ENCODE assay signal across 10 cellular contexts in genomic region chr16:3460121-3460520, GRCh38. TPM values are rescaled to one million over a fixed set of nuclear protein-coding genes. Genes with fewer than 3 reads are reported as not detected.
DNase-seq lines count a peak whose midpoint lies in the region; ATAC-seq and TF ChIP-seq lines count a peak whose summit lies in the region.
"Had no signal": no experiment of that assay in that cellular context is flagged by ENCODE, and none has a peak within 500 bp of the region (broad histone marks: within the 10 kb centered on the region; RNA-seq: fewer than 3 reads in every experiment).

No MANE protein-coding gene starts in this region.

- H3K4me3 Mint-ChIP-seq in activated T-helper 17 cell treated with anti-CD3 and anti-CD28 coated beads, Interleukin-2, amount 50 U/mL, for 72 hours = peak overlapping the region; percentile 78

- no peaks in the 10 kb centered on the region for H3K36me3 ChIP-seq in cardiac muscle cell
- no peaks in the 10 kb centered on the region for H3K36me3 ChIP-seq in liver (ENCODE audit: control insufficient read depth in 4 of 4, insufficient read depth in 3 of 4, low read depth in 1 of 4, low read length in 3 of 4)
- H3K36me3 ChIP-seq: Peyer's patch had no signal

- ATAC-seq in left ventricle myocardium superior (no peak), GM18517 (IDR thresholded peaks at IDR 0.05; ENCODE audit: unreplicated experiment) (no peak), HG03457 (IDR thresholded peaks at IDR 0.05; ENCODE audit: unreplicated experiment) (no peak)
- no peak for ATAC-seq in activated T-helper 17 cell treated with anti-CD3 and anti-CD28 coated beads, Interleukin-2, amount 50 U/mL, for 72 hours (replicated peaks)

- peak overlapping the region; percentile 66 for H3K4me3 ChIP-seq in cardiac muscle cell
- peak overlapping the region in 2 of 3 donors; percentile 73 to 99 for H3K4me3 ChIP-seq in liver (ENCODE audit: low read depth in 1 of 3, low read length in 3 of 3)

- peaks cover 29% of the 10 kb centered on the region for H3K4me1 Mint-ChIP-seq in activated T-helper 17 cell treated with anti-CD3 and anti-CD28 coated beads, Interleukin-2, amount 50 U/mL, for 72 hours

- TF ChIP-seq RAD21 in liver (IDR thresholded peaks at IDR 0.05) = no peak

- WGBS in liver = 68% methylated on average over 7 of the region's 7 CpGs

- H3K9ac ChIP-seq in liver (ENCODE audit: low read depth in 1 of 2, low read length in 2 of 2) = peak overlapping the region in 1 of 2 donors; percentile 30

- H3K4me1 ChIP-seq in cardiac muscle cell (ENCODE audit: low read depth) = peaks cover 37% of the 10 kb centered on the region
- peaks cover 12 to 50% (median 35%) of the 10 kb centered on the region in 4 donors for H3K4me1 ChIP-seq in liver (ENCODE audit: control insufficient read depth in 4 of 4, insufficient read depth in 4 of 4, low read length in 3 of 4)

- H3K9me3 Mint-ChIP-seq in activated T-helper 17 cell treated with anti-CD3 and anti-CD28 coated beads, Interleukin-2, amount 50 U/mL, for 72 hours = no peaks in the 10 kb centered on the region

- H3K27ac ChIP-seq in cardiac muscle cell (peak overlapping the region; percentile 98), liver (ENCODE audit: low read depth in 1 of 2, low read length in 2 of 2) (peak overlapping the region in 1 of 2 donors; percentile 91), substantia nigra (ENCODE audit: low read depth, low read length, poor library complexity, severe bottlenecking) (peak overlapping the region; percentile 37)

- H3K27me3 ChIP-seq in cardiac muscle cell = no peaks in the 10 kb centered on the region
- H3K27me3 ChIP-seq in liver (ENCODE audit: control insufficient read depth in 4 of 4, insufficient read depth in 4 of 4, low read length in 3 of 4) = no peaks in the 10 kb centered on the region
- H3K27me3 ChIP-seq: Peyer's patch had no signal

- no peaks in the 10 kb centered on the region for H3K27me3 Mint-ChIP-seq in activated T-helper 17 cell treated with anti-CD3 and anti-CD28 coated beads, Interleukin-2, amount 50 U/mL, for 72 hours

- H3K36me3 Mint-ChIP-seq in activated T-helper 17 cell treated with anti-CD3 and anti-CD28 coated beads, Interleukin-2, amount 50 U/mL, for 72 hours (ENCODE audit: low read depth) = peaks cover under 1% of the 10 kb centered on the region

- H3K27ac Mint-ChIP-seq in activated T-helper 17 cell treated with anti-CD3 and anti-CD28 coated beads, Interleukin-2, amount 50 U/mL, for 72 hours = peak overlapping the region; percentile 65

- intact Hi-C loops in left ventricle myocardium superior (cut with micrococcal nuclease) = no loop called here

- H3K9me3 ChIP-seq in cardiac muscle cell (ENCODE audit: low read depth) (no peaks in the 10 kb centered on the region), liver (ENCODE audit: control insufficient read depth in 4 of 4, low read length in 3 of 4) (no peaks in the 10 kb centered on the region)
- H3K9me3 ChIP-seq: Peyer's patch had no signal

- DNase-seq in cardiac muscle cell (ENCODE audit: low read depth in 1 of 2, low spot score in 1 of 2) = no peak
- DNase-seq in left ventricle myocardium superior = no peak
- no peak for DNase-seq in substantia nigra (lab: John Stamatoyannopoulos, UW)
- no peak for DNase-seq in iPS-NIHi11 (ENCODE audit: low spot score)
- DNase-seq: Peyer's patch had no signal

- TF ChIP-seq CTCF in cardiac muscle cell (IDR thresholded peaks at IDR 0.05; ENCODE audit: low read depth, low read length) = no peak
- TF ChIP-seq CTCF in liver (IDR thresholded peaks at IDR 0.05; ENCODE audit: low read depth, low read length, missing input control) = no peak

TF ChIP-seq in liver, 16 proteins besides CTCF, POLR2A, EP300 and RAD21:
- TF ChIP-seq GABPA (IDR thresholded peaks at IDR 0.05 in 1 of 2, conservative IDR thresholded peaks at IDR 0.05 in 1 of 2) = no peak

RNA-seq across cellular contexts. Expression of gene NAA60, which starts 16.6 kb away (rescaled TPM):
- total RNA-seq in cardiac muscle cell (43.9 and 50.7 TPM in 2 replicates), left ventricle myocardium superior (48.6 TPM), liver (10 to 100 TPM; 11.3 to 21.3 TPM)
- polyA plus RNA-seq in cardiac muscle cell (77.0 and 83.0 TPM in 2 replicates), liver (10 to 100 TPM; 29.9 to 41.3 TPM)
- total RNA-seq in activated T-helper 17 cell treated with anti-CD3 and anti-CD28 coated beads, Interleukin-2, amount 50 U/mL, for 72 hours = 10 to 100 TPM; 36.8 to 38.7 TPM

RNA-seq across cellular contexts. Expression of gene ZNF597, which starts 16.8 kb away (rescaled TPM):
- total RNA-seq in cardiac muscle cell (1.2 and 2.1 TPM in 2 replicates), left ventricle myocardium superior (2.0 TPM), liver (1 to 10 TPM; 1.2 to 1.7 TPM)
- polyA plus RNA-seq in cardiac muscle cell (0.56 and 2.5 TPM in 2 replicates), liver (under 1 TPM; 0.53 to 0.54 TPM)
- 1 to 10 TPM; 2.0 to 3.0 TPM for total RNA-seq in activated T-helper 17 cell treated with anti-CD3 and anti-CD28 coated beads, Interleukin-2, amount 50 U/mL, for 72 hours

RNA-seq across cellular contexts. Expression of gene C16orf90, which starts 35.2 kb away (rescaled TPM):
- not detected in 2 replicates for total RNA-seq in cardiac muscle cell
- not detected in 2 replicates for polyA plus RNA-seq in cardiac muscle cell
- not detected for total RNA-seq in left ventricle myocardium superior
- not detected for total RNA-seq in activated T-helper 17 cell treated with anti-CD3 and anti-CD28 coated beads, Interleukin-2, amount 50 U/mL, for 72 hours
- total RNA-seq in liver = not detected
- polyA plus RNA-seq in liver = not detected
- total RNA-seq: myocyte, Peyer's patch had no signal

RNA-seq across cellular contexts. Expression of gene CLUAP1, which starts 40.7 kb away (rescaled TPM):
- total RNA-seq in cardiac muscle cell (23.3 and 29.0 TPM in 2 replicates), left ventricle myocardium superior (13.1 TPM), liver (1 to 10 TPM; 4.4 to 5.2 TPM)
- polyA plus RNA-seq in cardiac muscle cell (50.5 and 52.0 TPM in 2 replicates), liver (1 to 10 TPM; 3.1 to 8.1 TPM)
- total RNA-seq in activated T-helper 17 cell treated with anti-CD3 and anti-CD28 coated beads, Interleukin-2, amount 50 U/mL, for 72 hours = 10 to 100 TPM; 14.9 to 15.7 TPM

RNA-seq across cellular contexts. Expression of gene ZNF174, which starts 59.1 kb away (rescaled TPM):
- 32.0 and 33.5 TPM in 2 replicates for total RNA-seq in cardiac muscle cell
- polyA plus RNA-seq in cardiac muscle cell = 31.4 and 33.1 TPM in 2 replicates
- total RNA-seq in left ventricle myocardium superior = 9.9 TPM
- 1 to 10 TPM; 5.8 to 8.4 TPM for total RNA-seq in activated T-helper 17 cell treated with anti-CD3 and anti-CD28 coated beads, Interleukin-2, amount 50 U/mL, for 72 hours
- 1 to 10 TPM; 4.2 to 4.6 TPM for total RNA-seq in liver
- polyA plus RNA-seq in liver = 1 to 10 TPM; 3.8 to 4.1 TPM
